Comparison of ENCODE assay signal across 17 cellular contexts in the genomic region with DNA sequence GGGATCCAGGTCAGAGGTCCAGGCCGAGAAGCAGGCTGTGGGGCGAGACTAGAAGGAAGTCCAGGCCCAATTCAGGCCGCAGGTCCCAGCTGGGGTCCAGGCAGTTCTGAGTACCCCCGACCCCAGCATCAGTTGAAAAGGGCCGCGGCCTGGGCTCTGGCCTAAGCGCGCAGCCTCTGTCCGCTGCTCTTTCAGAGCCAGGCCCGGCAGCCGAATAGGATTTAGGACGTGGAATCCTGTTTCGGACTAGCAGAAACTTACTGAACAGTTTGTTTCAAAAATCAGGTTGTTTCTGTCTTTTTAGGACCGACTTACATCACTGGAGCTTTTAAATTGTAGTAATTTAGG. TPM values are rescaled to one million over a fixed set of nuclear protein-coding genes. Genes with fewer than 3 reads are reported as not detected.
"Had no signal": no experiment of that assay in that cellular context is flagged by ENCODE, and none has a peak within 500 bp of the region (broad histone marks: within the 10 kb centered on the region; RNA-seq: fewer than 3 reads in every experiment).

No MANE protein-coding gene starts in this region.

- H3K36me3 Mint-ChIP-seq: T-cell had no signal

- H3K27ac Mint-ChIP-seq: activated naive CD4-positive, alpha-beta T cell treated with anti-CD3 and anti-CD28 coated beads, Interleukin-2, amount 10 ng/mL, durations not matched to agents 7 days and 5 days; stimulated activated effector memory CD8-positive, alpha-beta T cell treated with anti-CD3 and anti-CD28 coated beads, Interleukin-12 subunit alpha, Interleukin-12 subunit beta, amount 100 ng/mL, for 72 hours had no signal

- H3K4me3 ChIP-seq: cardiac muscle cell had no signal

- H3K9me3 Mint-ChIP-seq: activated naive CD4-positive, alpha-beta T cell treated with anti-CD3 and anti-CD28 coated beads, Interleukin-2, amount 10 ng/mL, durations not matched to agents 7 days and 5 days; stimulated activated effector memory CD8-positive, alpha-beta T cell treated with anti-CD3 and anti-CD28 coated beads, Interleukin-12 subunit alpha, Interleukin-12 subunit beta, amount 100 ng/mL, for 72 hours; T-cell had no signal

- H3K27ac ChIP-seq: cardiac muscle cell, esophagus muscularis mucosa, neutrophil, tibial nerve, vagina had no signal

- DNase-seq: activated CD4-positive, alpha-beta T cell treated with anti-CD3 and anti-CD28 coated beads, Interleukin-2, amount 50 U/mL, for 4 hours; activated CD4-positive, CD25-positive, alpha-beta regulatory T cell treated with anti-CD3 and anti-CD28 coated beads, Interleukin-2, amount 50 U/mL, for 72 hours; activated naive CD4-positive, alpha-beta T cell treated with anti-CD3 and anti-CD28 coated beads, Interleukin-2, amount 10 ng/mL, durations not matched to agents 7 days and 5 days; hypothalamus; islet precursor cell; naive B cell; T-cell; T1000 had no signal

- H3K9me3 ChIP-seq: esophagus muscularis mucosa, neutrophil, tibial nerve, vagina had no signal

- H3K36me3 ChIP-seq: cardiac muscle cell, esophagus muscularis mucosa, neutrophil, tibial nerve, vagina had no signal

RNA-seq across cellular contexts. Expression of gene TBR1, which starts 12.1 kb away (rescaled TPM):
- total RNA-seq: esophagus muscularis mucosa, glomerular endothelial cell, left lobe of liver, lung microvascular endothelial cell, T-cell, tibial nerve, vagina had no signal
